ENCODE assay signal across 14 cellular contexts in genomic region chr1:200426196-200426595, GRCh38.
"Had no signal": no experiment of that assay in that cellular context is flagged by ENCODE, and none has a peak within 500 bp of the region (broad histone marks: within the 10 kb centered on the region; RNA-seq: fewer than 3 reads in every experiment).

No MANE protein-coding gene starts in this region.

- H3K9me3 ChIP-seq: esophagus squamous epithelium, mucosa of descending colon, sigmoid colon, thyroid gland had no signal

- H3K27ac ChIP-seq: esophagus squamous epithelium, sigmoid colon, skin epidermis, thyroid gland had no signal

- DNase-seq: esophagus squamous epithelium; foreskin fibroblast; left colon; mucosa of descending colon; naive thymus-derived CD8-positive, alpha-beta T cell; posterior cingulate gyrus; sigmoid colon; stimulated activated CD4-positive, alpha-beta T cell treated with anti-CD3 and anti-CD28 coated beads, Interleukin-2, amount 100 ng/mL, for 24 hours; stimulated activated CD4-positive, alpha-beta T cell treated with anti-CD3 and anti-CD28 coated beads, Interleukin-4, amount 100 ng/mL, for 4 hours; stimulated activated naive CD4-positive, alpha-beta T cell; thyroid gland had no signal

- H3K27me3 Mint-ChIP-seq: dendritic cell treated with granulocyte-macrophage colony-stimulating factor and Interleukin-4, amounts not matched to agents 40 ng/mL and 50 ng/mL, for 4 days had no signal

- H3K27me3 ChIP-seq: esophagus squamous epithelium, sigmoid colon, thyroid gland had no signal

- H3K9me3 Mint-ChIP-seq: dendritic cell treated with granulocyte-macrophage colony-stimulating factor and Interleukin-4, amounts not matched to agents 40 ng/mL and 50 ng/mL, for 4 days; naive thymus-derived CD8-positive, alpha-beta T cell had no signal

- ATAC-seq: left colon; mucosa of descending colon; naive thymus-derived CD8-positive, alpha-beta T cell had no signal

- H3K4me3 Mint-ChIP-seq: dendritic cell treated with granulocyte-macrophage colony-stimulating factor and Interleukin-4, amounts not matched to agents 40 ng/mL and 50 ng/mL, for 4 days; naive thymus-derived CD8-positive, alpha-beta T cell; type B pancreatic cell had no signal

- H3K4me3 ChIP-seq: esophagus squamous epithelium, mucosa of descending colon, sigmoid colon, skin epidermis, thyroid gland had no signal

- H3K4me1 ChIP-seq: esophagus squamous epithelium, sigmoid colon, thyroid gland had no signal

- H3K4me1 Mint-ChIP-seq: naive thymus-derived CD8-positive, alpha-beta T cell had no signal

- H3K27ac Mint-ChIP-seq: dendritic cell treated with granulocyte-macrophage colony-stimulating factor and Interleukin-4, amounts not matched to agents 40 ng/mL and 50 ng/mL, for 4 days; type B pancreatic cell had no signal

- H3K36me3 Mint-ChIP-seq: naive thymus-derived CD8-positive, alpha-beta T cell; type B pancreatic cell had no signal

- H3K36me3 ChIP-seq: esophagus squamous epithelium, sigmoid colon, thyroid gland had no signal
